25 cellular contexts compared by ENCODE assay signal in genomic region chr20:19460386-19460785, GRCh38.
DNase-seq lines count a peak whose midpoint lies in the region; ATAC-seq, FAIRE-seq and TF ChIP-seq lines count a peak whose summit lies in the region.
"Had no signal": no experiment of that assay in that cellular context is flagged by ENCODE, and none has a peak within 500 bp of the region (broad histone marks: within the 10 kb centered on the region; RNA-seq: fewer than 3 reads in every experiment).

No MANE protein-coding gene starts in this region.

- no peaks in the 10 kb centered on the region for H3K9me3 Mint-ChIP-seq in astrocyte (ENCODE audit: unreplicated experiment)
- no peaks in the 10 kb centered on the region for H3K9me3 Mint-ChIP-seq in natural killer cell treated with Interleukin-12 subunit alpha and Interleukin-12 subunit beta and Interleukin-15 and Interleukin-18, amount 100 ng/mL, for 72 hours
- H3K9me3 Mint-ChIP-seq in activated CD8-positive, alpha-beta memory T cell treated with anti-CD3 and anti-CD28 coated beads, Interleukin-2, amount 10 ng/mL, durations not matched to agents 7 days and 5 days (ENCODE audit: low read depth): peaks cover under 1% of the 10 kb centered on the region
- H3K9me3 Mint-ChIP-seq: CD4-positive, alpha-beta T cell; stimulated activated naive B cell treated with anti-CD40 and anti-IgM and Interleukin-4, amounts not matched to agents 10 μg/mL and 1 μg/mL and 100 μg/mL, for 72 hours had no signal

- no peak for FAIRE-seq in astrocyte (lab: Jason Lieb, UNC)
- FAIRE-seq: A549, frontal cortex had no signal

- TF ChIP-seq CTCF in AG04449 (IDR thresholded peaks at IDR 0.05; ENCODE audit: insufficient read depth, low read length, missing control alignments): no peak
- no peak for TF ChIP-seq CTCF in astrocyte (IDR thresholded peaks at IDR 0.05; ENCODE audit: insufficient read depth, low read depth, low read length)
- TF ChIP-seq CTCF in fibroblast of villous mesenchyme (IDR thresholded peaks at IDR 0.05; ENCODE audit: insufficient read depth, low read depth, low read length): no peak

- H3K27me3 ChIP-seq in astrocyte (ENCODE audit: insufficient read depth, low read length): no peaks in the 10 kb centered on the region
- H3K27me3 ChIP-seq: neutrophil, tibial artery had no signal

- no peak overlapping the region for H3K4me3 ChIP-seq in AG04449 (ENCODE audit: low read depth, low read length)
- H3K4me3 ChIP-seq in astrocyte (ENCODE audit: insufficient read depth, low read depth, low read length): no peak overlapping the region
- no peak overlapping the region for H3K4me3 ChIP-seq in fibroblast of villous mesenchyme (ENCODE audit: low read depth, low read length)
- H3K4me3 ChIP-seq: A549, HAP-1, tibial artery had no signal

- in situ Hi-C loops in G401 (cut with HindIII; ENCODE audit: low sequenced_read_pairs): no loop called here

- H3K9me3 ChIP-seq in astrocyte (ENCODE audit: insufficient read depth, low read depth, low read length): no peaks in the 10 kb centered on the region
- H3K9me3 ChIP-seq: A549, HAP-1, neutrophil, tibial artery had no signal

- ATAC-seq in natural killer cell treated with Interleukin-12 subunit alpha and Interleukin-12 subunit beta and Interleukin-15 and Interleukin-18, amount 100 ng/mL, for 72 hours: no peak
- no peak for ATAC-seq in activated CD8-positive, alpha-beta memory T cell treated with anti-CD3 and anti-CD28 coated beads, Interleukin-2, amount 10 ng/mL, durations not matched to agents 7 days and 5 days
- ATAC-seq in HG03354 (IDR thresholded peaks at IDR 0.05; ENCODE audit: poor library complexity, severe bottlenecking, unreplicated experiment): no peak
- ATAC-seq: A549; activated T-helper 17 cell treated with anti-CD3 and anti-CD28 coated beads, Interleukin-2, amount 50 U/mL, for 72 hours; stimulated activated naive B cell treated with anti-CD40 and anti-IgM and Interleukin-4, amounts not matched to agents 10 μg/mL and 1 μg/mL and 100 μg/mL, for 72 hours had no signal

- CTCF ChIA-PET in AG04449 (lab: Yijun Ruan, JAX): no interaction called here
- CTCF ChIA-PET in activated CD8-positive, alpha-beta memory T cell treated with anti-CD3 and anti-CD28 coated beads, Interleukin-2, amount 10 ng/mL, durations not matched to agents 7 days and 5 days (lab: Charles Lee): no interaction called here

- H2AFZ ChIP-seq in astrocyte (ENCODE audit: low read depth, low read length): no peak overlapping the region

- no peak overlapping the region for H3K4me3 Mint-ChIP-seq in astrocyte (ENCODE audit: unreplicated experiment)
- H3K4me3 Mint-ChIP-seq in natural killer cell treated with Interleukin-12 subunit alpha and Interleukin-12 subunit beta and Interleukin-15 and Interleukin-18, amount 100 ng/mL, for 72 hours: no peak overlapping the region
- H3K4me3 Mint-ChIP-seq in activated CD8-positive, alpha-beta memory T cell treated with anti-CD3 and anti-CD28 coated beads, Interleukin-2, amount 10 ng/mL, durations not matched to agents 7 days and 5 days: no peak overlapping the region
- H3K4me3 Mint-ChIP-seq: activated T-helper 17 cell treated with anti-CD3 and anti-CD28 coated beads, Interleukin-2, amount 50 U/mL, for 72 hours; CD4-positive, alpha-beta T cell; stimulated activated naive B cell treated with anti-CD40 and anti-IgM and Interleukin-4, amounts not matched to agents 10 μg/mL and 1 μg/mL and 100 μg/mL, for 72 hours had no signal

- peaks cover 3% of the 10 kb centered on the region for H3K27me3 Mint-ChIP-seq in astrocyte (ENCODE audit: low read depth, unreplicated experiment)
- peaks cover 0 to 4% of the 10 kb centered on the region in 2 donors for H3K27me3 Mint-ChIP-seq in natural killer cell treated with Interleukin-12 subunit alpha and Interleukin-12 subunit beta and Interleukin-15 and Interleukin-18, amount 100 ng/mL, for 72 hours
- H3K27me3 Mint-ChIP-seq in activated CD8-positive, alpha-beta memory T cell treated with anti-CD3 and anti-CD28 coated beads, Interleukin-2, amount 10 ng/mL, durations not matched to agents 7 days and 5 days: no peaks in the 10 kb centered on the region
- H3K27me3 Mint-ChIP-seq: activated T-helper 17 cell treated with anti-CD3 and anti-CD28 coated beads, Interleukin-2, amount 50 U/mL, for 72 hours; CD4-positive, alpha-beta T cell had no signal

- peak overlapping the region; percentile 2 for H3K4me2 ChIP-seq in astrocyte (ENCODE audit: low read length)
- H3K4me2 ChIP-seq: A549 had no signal

- no peaks in the 10 kb centered on the region for H3K36me3 ChIP-seq in astrocyte (ENCODE audit: insufficient read depth, low read length)
- H3K36me3 ChIP-seq: HAP-1, neutrophil, tibial artery had no signal

- no peaks in the 10 kb centered on the region for H3K4me1 Mint-ChIP-seq in astrocyte (ENCODE audit: low read depth, unreplicated experiment)
- H3K4me1 Mint-ChIP-seq in natural killer cell treated with Interleukin-12 subunit alpha and Interleukin-12 subunit beta and Interleukin-15 and Interleukin-18, amount 100 ng/mL, for 72 hours (ENCODE audit: low read depth in 2 of 2): peaks cover 4 to 5% of the 10 kb centered on the region in 2 donors
- peaks cover 6% of the 10 kb centered on the region for H3K4me1 Mint-ChIP-seq in activated CD8-positive, alpha-beta memory T cell treated with anti-CD3 and anti-CD28 coated beads, Interleukin-2, amount 10 ng/mL, durations not matched to agents 7 days and 5 days
- H3K4me1 Mint-ChIP-seq: activated T-helper 17 cell treated with anti-CD3 and anti-CD28 coated beads, Interleukin-2, amount 50 U/mL, for 72 hours; stimulated activated naive B cell treated with anti-CD40 and anti-IgM and Interleukin-4, amounts not matched to agents 10 μg/mL and 1 μg/mL and 100 μg/mL, for 72 hours had no signal

- no peaks in the 10 kb centered on the region for H4K20me1 ChIP-seq in astrocyte (ENCODE audit: insufficient read depth, low read length)

- H3K27ac Mint-ChIP-seq in astrocyte (ENCODE audit: unreplicated experiment): no peak overlapping the region
- H3K27ac Mint-ChIP-seq in natural killer cell treated with Interleukin-12 subunit alpha and Interleukin-12 subunit beta and Interleukin-15 and Interleukin-18, amount 100 ng/mL, for 72 hours: no peak overlapping the region
- H3K27ac Mint-ChIP-seq in activated CD8-positive, alpha-beta memory T cell treated with anti-CD3 and anti-CD28 coated beads, Interleukin-2, amount 10 ng/mL, durations not matched to agents 7 days and 5 days: no peak overlapping the region
- H3K27ac Mint-ChIP-seq: activated T-helper 17 cell treated with anti-CD3 and anti-CD28 coated beads, Interleukin-2, amount 50 U/mL, for 72 hours; CD4-positive, alpha-beta T cell; stimulated activated naive B cell treated with anti-CD40 and anti-IgM and Interleukin-4, amounts not matched to agents 10 μg/mL and 1 μg/mL and 100 μg/mL, for 72 hours had no signal

- POLR2A ChIA-PET in AG04449 (lab: Yijun Ruan, JAX): no interaction called here

- H3K79me2 ChIP-seq in astrocyte (ENCODE audit: insufficient read depth, low read length): no peaks in the 10 kb centered on the region

- H3K4me1 ChIP-seq in astrocyte (ENCODE audit: insufficient read depth, low read length): no peaks in the 10 kb centered on the region
- H3K4me1 ChIP-seq: A549, HAP-1 had no signal

- no peaks in the 10 kb centered on the region for H3K36me3 Mint-ChIP-seq in astrocyte (ENCODE audit: low read depth, unreplicated experiment)
- H3K36me3 Mint-ChIP-seq in natural killer cell treated with Interleukin-12 subunit alpha and Interleukin-12 subunit beta and Interleukin-15 and Interleukin-18, amount 100 ng/mL, for 72 hours: no peaks in the 10 kb centered on the region
- no peaks in the 10 kb centered on the region for H3K36me3 Mint-ChIP-seq in activated CD8-positive, alpha-beta memory T cell treated with anti-CD3 and anti-CD28 coated beads, Interleukin-2, amount 10 ng/mL, durations not matched to agents 7 days and 5 days
- H3K36me3 Mint-ChIP-seq: stimulated activated naive B cell treated with anti-CD40 and anti-IgM and Interleukin-4, amounts not matched to agents 10 μg/mL and 1 μg/mL and 100 μg/mL, for 72 hours had no signal

- no peak overlapping the region for H3K27ac ChIP-seq in astrocyte (ENCODE audit: low read depth, low read length)
- H3K27ac ChIP-seq: A549, neutrophil, tibial artery had no signal

- DNase-seq in AG04449 (ENCODE audit: low read depth, low spot score) (peak; percentile 10), HS-5 (ENCODE audit: low read depth) (peak; percentile 15), astrocyte (ENCODE audit: low read depth) (peak; percentile 23), fibroblast of villous mesenchyme (ENCODE audit: low read depth) (peak; percentile 4), G401 (ENCODE audit: low spot score) (no peak)
- DNase-seq in natural killer cell treated with Interleukin-12 subunit alpha and Interleukin-12 subunit beta and Interleukin-15 and Interleukin-18, amount 100 ng/mL, for 72 hours (ENCODE audit: low spot score): no peak
- no peak for DNase-seq in activated CD8-positive, alpha-beta memory T cell treated with anti-CD3 and anti-CD28 coated beads, Interleukin-2, amount 10 ng/mL, durations not matched to agents 7 days and 5 days
- DNase-seq: activated CD4-positive, alpha-beta T cell treated with anti-CD3 and anti-CD28 coated beads for 1 hour; CD4-positive, alpha-beta T cell; DMS79; effector memory CD4-positive, alpha-beta T cell; KG1; left cardiac atrium; midbrain; NCI-H146; NCI-H774; retina; stimulated activated naive B cell treated with anti-CD40 and anti-IgM and Interleukin-4, amounts not matched to agents 10 μg/mL and 1 μg/mL and 100 μg/mL, for 72 hours; tibial artery had no signal

- no peak overlapping the region for H3K9ac ChIP-seq in astrocyte (ENCODE audit: low read length)

Comparison
In these comparisons a context has a peak if more than half of its experiments do, and no peak if none do; other contexts are left out.
1. DNase-seq: peak in AG04449 (single experiment), HS-5 (single experiment), astrocyte (single experiment) and fibroblast of villous mesenchyme (single experiment); none in natural killer cell treated with Interleukin-12 subunit alpha and Interleukin-12 subunit beta and Interleukin-15 and Interleukin-18, amount 100 ng/mL, for 72 hours (single experiment), activated CD8-positive, alpha-beta memory T cell treated with anti-CD3 and anti-CD28 coated beads, Interleukin-2, amount 10 ng/mL, durations not matched to agents 7 days and 5 days (single experiment) and G401 (single experiment).